8 cellular contexts compared by ENCODE assay signal in the genomic region with DNA sequence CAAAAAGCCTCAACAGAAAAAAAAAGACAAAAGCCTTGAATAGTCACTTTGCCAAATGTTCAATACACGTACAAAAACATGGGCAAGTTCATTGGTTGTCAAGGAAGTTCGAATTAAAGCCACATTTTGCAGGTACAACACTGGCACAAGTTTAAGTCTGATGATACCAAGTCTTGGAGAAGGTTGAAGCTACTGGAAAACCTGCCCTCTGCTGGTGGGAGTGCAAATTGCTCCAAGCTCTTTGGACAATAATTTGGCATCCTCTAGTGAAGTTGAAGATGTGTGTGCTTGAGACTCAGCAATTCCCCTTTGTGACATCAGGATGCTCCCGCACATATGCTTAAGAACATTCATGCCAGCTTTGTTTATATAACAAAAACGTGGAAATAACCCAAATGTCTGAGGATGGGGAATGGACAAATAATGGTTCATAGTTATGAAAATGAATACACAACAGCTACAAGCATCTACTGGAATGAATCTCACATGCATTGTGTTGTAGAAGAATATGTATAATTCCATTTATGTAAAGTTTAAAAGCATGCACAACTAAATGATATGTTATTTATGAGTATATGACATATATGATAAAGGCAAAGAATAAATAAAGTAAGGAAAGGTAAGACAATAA.
A peak's percentile ranks its signal among the peaks of the same experiment; 100 is the strongest.
DNase-seq lines count a peak whose midpoint lies in the region; ATAC-seq, FAIRE-seq and TF ChIP-seq lines count a peak whose summit lies in the region.

No MANE protein-coding gene starts in this region.

- no peaks in the 10 kb centered on the region for H3K9me3 ChIP-seq in CD4-positive, CD25-positive, alpha-beta regulatory T cell (ENCODE audit: control insufficient read depth in 2 of 2, low read length in 2 of 2)
- H3K9me3 ChIP-seq in neutrophil, result no peaks in the 10 kb centered on the region

- no peak for TF ChIP-seq POLR2A in erythroblast (IDR thresholded peaks at IDR 0.05; ENCODE audit: low read length)

- H3K36me3 ChIP-seq in CD4-positive, CD25-positive, alpha-beta regulatory T cell (ENCODE audit: control insufficient read depth, insufficient read depth, low read length), result no peaks in the 10 kb centered on the region
- no peaks in the 10 kb centered on the region for H3K36me3 ChIP-seq in neutrophil

- H3K27me3 Mint-ChIP-seq in CD4-positive, CD25-positive, alpha-beta regulatory T cell, result no peaks in the 10 kb centered on the region
- peaks cover 4% of the 10 kb centered on the region for H3K27me3 Mint-ChIP-seq in activated CD8-positive, alpha-beta T cell treated with anti-CD3 and anti-CD28 coated beads for 36 hours

- no peak overlapping the region for H3K27ac ChIP-seq in CD4-positive, CD25-positive, alpha-beta regulatory T cell (ENCODE audit: insufficient read depth, low read length, poor library complexity, severe bottlenecking)
- H3K27ac ChIP-seq in neutrophil, result no peak overlapping the region

- CTCF ChIA-PET in activated CD8-positive, alpha-beta T cell treated with anti-CD3 and anti-CD28 coated beads for 36 hours (lab: Charles Lee), result interaction anchor here (0.7 to 2.5 kb wide), 15 partner anchors 8 to 1896 kb away, joined by 3 to 21 read pairs (median 3); no protein-coding TSS in a partner anchor

- H3K27me3 ChIP-seq in CD4-positive, CD25-positive, alpha-beta regulatory T cell (ENCODE audit: control insufficient read depth, insufficient read depth, low read length), result peaks cover 2% of the 10 kb centered on the region
- no peaks in the 10 kb centered on the region for H3K27me3 ChIP-seq in neutrophil

- no peak overlapping the region for H3K27ac Mint-ChIP-seq in CD4-positive, CD25-positive, alpha-beta regulatory T cell
- no peak overlapping the region for H3K27ac Mint-ChIP-seq in activated CD8-positive, alpha-beta T cell treated with anti-CD3 and anti-CD28 coated beads for 36 hours

- peaks cover 0 to 3% (median 0%) of the 10 kb centered on the region in 7 donors for H3K9me3 Mint-ChIP-seq in CD4-positive, CD25-positive, alpha-beta regulatory T cell
- H3K9me3 Mint-ChIP-seq in activated CD8-positive, alpha-beta T cell treated with anti-CD3 and anti-CD28 coated beads for 36 hours, result no peaks in the 10 kb centered on the region

- peak; percentile 4 to 55 (median 22) for DNase-seq in CD4-positive, CD25-positive, alpha-beta regulatory T cell
- DNase-seq in GM19239 (ENCODE audit: insufficient read length, low spot score) (peak; percentile 9), NCI-H460 (ENCODE audit: extremely low read depth, low read depth) (peak; percentile 43), erythroblast (lab: John Stamatoyannopoulos, UW) (peak; percentile 45 to 67), ureter (ENCODE audit: low spot score) (peak; percentile 56)
- DNase-seq in activated CD8-positive, alpha-beta T cell treated with anti-CD3 and anti-CD28 coated beads for 36 hours, result peak; percentile 72

- TF ChIP-seq CTCF in activated CD8-positive, alpha-beta T cell treated with anti-CD3 and anti-CD28 coated beads for 36 hours (IDR thresholded peaks at IDR 0.05), result peak; percentile 78
- peak; percentile 17 for TF ChIP-seq CTCF in neutrophil (IDR thresholded peaks at IDR 0.05)

- H3K4me3 ChIP-seq in CD4-positive, CD25-positive, alpha-beta regulatory T cell (ENCODE audit: low read depth, low read length), result no peak overlapping the region
- H3K4me3 ChIP-seq in neutrophil (ENCODE audit: low read depth in 1 of 2, low read length in 1 of 2), result no peak overlapping the region

- H3K4me1 Mint-ChIP-seq in CD4-positive, CD25-positive, alpha-beta regulatory T cell, result no peaks in the 10 kb centered on the region
- H3K4me1 Mint-ChIP-seq in activated CD8-positive, alpha-beta T cell treated with anti-CD3 and anti-CD28 coated beads for 36 hours (ENCODE audit: low read depth), result no peaks in the 10 kb centered on the region

- POLR2A ChIA-PET in activated CD8-positive, alpha-beta T cell treated with anti-CD3 and anti-CD28 coated beads for 36 hours (lab: Charles Lee), result no interaction called here

- no peaks in the 10 kb centered on the region for H3K36me3 Mint-ChIP-seq in CD4-positive, CD25-positive, alpha-beta regulatory T cell
- H3K36me3 Mint-ChIP-seq in activated CD8-positive, alpha-beta T cell treated with anti-CD3 and anti-CD28 coated beads for 36 hours (ENCODE audit: low read depth), result no peaks in the 10 kb centered on the region

- intact Hi-C loops in activated CD8-positive, alpha-beta T cell treated with anti-CD3 and anti-CD28 coated beads for 36 hours (cut with micrococcal nuclease), result loop anchor here (10.0 kb wide), 1 partner anchor 112 kb away; no protein-coding TSS in a partner anchor

- ATAC-seq in CD4-positive, CD25-positive, alpha-beta regulatory T cell (ENCODE audit: low read depth in 2 of 2), result no peak
- no peak for ATAC-seq in activated CD8-positive, alpha-beta T cell treated with anti-CD3 and anti-CD28 coated beads for 36 hours
- no peak for ATAC-seq in GM21360 (IDR thresholded peaks at IDR 0.05; ENCODE audit: unreplicated experiment)

- FAIRE-seq in GM19239 (lab: Jason Lieb, UNC), result peak; percentile 66

- H3K4me1 ChIP-seq in CD4-positive, CD25-positive, alpha-beta regulatory T cell (ENCODE audit: control insufficient read depth, insufficient read depth, low read length, poor library complexity, severe bottlenecking), result no peaks in the 10 kb centered on the region
- H3K4me1 ChIP-seq in neutrophil (ENCODE audit: control insufficient read depth in 1 of 2, insufficient read depth in 1 of 2, low read depth in 1 of 2, low read length in 1 of 2), result no peaks in the 10 kb centered on the region

- no peak overlapping the region for H3K4me3 Mint-ChIP-seq in CD4-positive, CD25-positive, alpha-beta regulatory T cell
- no peak overlapping the region for H3K4me3 Mint-ChIP-seq in activated CD8-positive, alpha-beta T cell treated with anti-CD3 and anti-CD28 coated beads for 36 hours

Comparison
In these comparisons a context has a peak if more than half of its experiments do, and no peak if none do; other contexts are left out.
1. DNase-seq: peak in every context shown above with its lines; median percentile 72 in activated CD8-positive, alpha-beta T cell treated with anti-CD3 and anti-CD28 coated beads for 36 hours; 56 in erythroblast; 56 in ureter; 43 in NCI-H460; 22 in CD4-positive, CD25-positive, alpha-beta regulatory T cell; 9 in GM19239.